22 cellular contexts compared by ENCODE assay signal in the genomic region with DNA sequence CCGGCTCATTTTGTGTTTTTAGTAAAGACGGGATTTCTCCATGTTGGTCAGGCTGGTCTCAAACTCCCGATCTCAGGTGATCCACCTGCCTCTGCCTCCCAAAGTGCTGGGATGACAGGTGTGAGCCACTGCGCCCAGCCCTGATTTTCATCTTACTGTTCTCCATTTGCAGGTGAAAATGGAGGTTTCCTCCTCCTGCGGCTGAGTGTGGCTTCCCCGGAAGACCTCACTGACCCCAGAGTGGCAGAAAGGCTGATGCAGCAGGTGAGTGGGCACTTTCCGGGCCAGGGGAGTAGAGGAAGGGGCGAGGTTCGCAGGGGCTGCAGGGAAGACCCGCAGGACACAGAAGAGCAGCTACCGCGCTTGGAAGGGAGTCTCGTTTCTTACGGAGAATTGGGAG.
"Had no signal": no experiment of that assay in that cellular context is flagged by ENCODE, and none has a peak within 500 bp of the region (broad histone marks: within the 10 kb centered on the region; RNA-seq: fewer than 3 reads in every experiment).

No MANE protein-coding gene starts in this region.

- FAIRE-seq: keratinocyte, TTC549 had no signal

- H3K4me1 ChIP-seq: upper lobe of left lung had no signal

- H3K27me3 Mint-ChIP-seq: activated CD4-positive, alpha-beta T cell treated with anti-CD3 and anti-CD28 coated beads for 36 hours; dendritic cell treated with granulocyte-macrophage colony-stimulating factor and Interleukin-4, amounts not matched to agents 40 ng/mL and 50 ng/mL, for 4 days; natural killer cell treated with Interleukin-12 subunit alpha and Interleukin-12 subunit beta and Interleukin-15 and Interleukin-18, amount 100 ng/mL, for 72 hours had no signal

- H3K4me3 ChIP-seq: heart right ventricle, thoracic aorta, upper lobe of left lung had no signal

- DNase-seq: activated CD4-positive, alpha-beta T cell treated with anti-CD3 and anti-CD28 coated beads for 36 hours; activated CD4-positive, alpha-beta T cell treated with anti-CD3 and anti-CD28 coated beads, Interleukin-2, amount 50 U/mL, for 4 hours; activated CD8-positive, alpha-beta memory T cell treated with anti-CD3 and anti-CD28 coated beads for 24 hours; activated naive CD4-positive, alpha-beta T cell treated with anti-CD3 and anti-CD28 coated beads, Interleukin-2, amount 10 ng/mL, durations not matched to agents 7 days and 5 days; activated T-cell treated with anti-CD3 and anti-CD28 coated beads, Interleukin-2, amount 50 U/mL, for 48 hours; amygdala; effector CD4-positive, alpha-beta T cell; erythroblast; foreskin fibroblast; heart right ventricle; nucleus accumbens; stimulated activated CD4-positive, alpha-beta T cell treated with anti-CD3 and anti-CD28 coated beads, Interleukin-2, amount 100 ng/mL, for 48 hours; stimulated activated CD8-positive, alpha-beta memory T cell treated with anti-CD3 and anti-CD28 coated beads, Interleukin-4, amount 100 ng/mL, for 48 hours; stimulated activated naive CD4-positive, alpha-beta T cell treated with Interleukin-2 at 50 U/mL for 16 hours; T-cell had no signal

- H3K27me3 ChIP-seq: upper lobe of left lung had no signal

- H3K9me3 Mint-ChIP-seq: activated naive CD4-positive, alpha-beta T cell treated with anti-CD3 and anti-CD28 coated beads, Interleukin-2, amount 10 ng/mL, durations not matched to agents 7 days and 5 days; dendritic cell treated with granulocyte-macrophage colony-stimulating factor and Interleukin-4, amounts not matched to agents 40 ng/mL and 50 ng/mL, for 4 days; mesothelial cell of epicardium; natural killer cell treated with Interleukin-12 subunit alpha and Interleukin-12 subunit beta and Interleukin-15 and Interleukin-18, amount 100 ng/mL, for 72 hours; T-cell had no signal

- H3K4me3 Mint-ChIP-seq: activated CD4-positive, alpha-beta T cell treated with anti-CD3 and anti-CD28 coated beads for 36 hours; activated naive CD4-positive, alpha-beta T cell treated with anti-CD3 and anti-CD28 coated beads, Interleukin-2, amount 10 ng/mL, durations not matched to agents 7 days and 5 days; dendritic cell treated with granulocyte-macrophage colony-stimulating factor and Interleukin-4, amounts not matched to agents 40 ng/mL and 50 ng/mL, for 4 days; mesothelial cell of epicardium; natural killer cell treated with Interleukin-12 subunit alpha and Interleukin-12 subunit beta and Interleukin-15 and Interleukin-18, amount 100 ng/mL, for 72 hours; T-cell had no signal

- H3K4me1 Mint-ChIP-seq: activated CD4-positive, alpha-beta T cell treated with anti-CD3 and anti-CD28 coated beads for 36 hours; activated naive CD4-positive, alpha-beta T cell treated with anti-CD3 and anti-CD28 coated beads, Interleukin-2, amount 10 ng/mL, durations not matched to agents 7 days and 5 days; T-cell had no signal

- ATAC-seq: activated CD4-positive, alpha-beta T cell treated with anti-CD3 and anti-CD28 coated beads for 36 hours; heart right ventricle; natural killer cell treated with Interleukin-12 subunit alpha and Interleukin-12 subunit beta and Interleukin-15 and Interleukin-18, amount 100 ng/mL, for 72 hours; T-cell had no signal

- H3K27ac ChIP-seq: heart right ventricle, thoracic aorta, upper lobe of left lung had no signal

- H3K9me3 ChIP-seq: heart right ventricle, thoracic aorta, upper lobe of left lung had no signal

- H3K36me3 Mint-ChIP-seq: activated naive CD4-positive, alpha-beta T cell treated with anti-CD3 and anti-CD28 coated beads, Interleukin-2, amount 10 ng/mL, durations not matched to agents 7 days and 5 days; natural killer cell treated with Interleukin-12 subunit alpha and Interleukin-12 subunit beta and Interleukin-15 and Interleukin-18, amount 100 ng/mL, for 72 hours had no signal

- H3K27ac Mint-ChIP-seq: activated CD4-positive, alpha-beta T cell treated with anti-CD3 and anti-CD28 coated beads for 36 hours; activated naive CD4-positive, alpha-beta T cell treated with anti-CD3 and anti-CD28 coated beads, Interleukin-2, amount 10 ng/mL, durations not matched to agents 7 days and 5 days; dendritic cell treated with granulocyte-macrophage colony-stimulating factor and Interleukin-4, amounts not matched to agents 40 ng/mL and 50 ng/mL, for 4 days; mesothelial cell of epicardium; natural killer cell treated with Interleukin-12 subunit alpha and Interleukin-12 subunit beta and Interleukin-15 and Interleukin-18, amount 100 ng/mL, for 72 hours; T-cell had no signal
